ENCODE assay signal across 14 cellular contexts in genomic region chr21:43815107-43815742, GRCh38. TPM values are rescaled to one million over a fixed set of nuclear protein-coding genes. Genes with fewer than 3 reads are reported as not detected.
DNase-seq lines count a peak whose midpoint lies in the region; ATAC-seq and TF ChIP-seq lines count a peak whose summit lies in the region.
"Had no signal": no experiment of that assay in that cellular context is flagged by ENCODE, and none has a peak within 500 bp of the region (broad histone marks: within the 10 kb centered on the region; RNA-seq: fewer than 3 reads in every experiment).

No MANE protein-coding gene starts in this region.

- H3K36me3 Mint-ChIP-seq in activated CD8-positive, alpha-beta T cell treated with anti-CD3 and anti-CD28 coated beads for 36 hours (ENCODE audit: low read depth): peaks cover 5% of the 10 kb centered on the region

- CTCF ChIA-PET in activated CD8-positive, alpha-beta T cell treated with anti-CD3 and anti-CD28 coated beads for 36 hours (lab: Charles Lee): no interaction called here

- no peak overlapping the region for H3K4me3 Mint-ChIP-seq in activated CD8-positive, alpha-beta T cell treated with anti-CD3 and anti-CD28 coated beads for 36 hours
- H3K4me3 Mint-ChIP-seq: B cell had no signal

- H3K27me3 Mint-ChIP-seq in activated CD8-positive, alpha-beta T cell treated with anti-CD3 and anti-CD28 coated beads for 36 hours: no peaks in the 10 kb centered on the region

- ATAC-seq in GM19455 (IDR thresholded peaks at IDR 0.05; ENCODE audit: unreplicated experiment) (no peak), HG02870 (IDR thresholded peaks at IDR 0.05; ENCODE audit: unreplicated experiment) (no peak), HG03175 (IDR thresholded peaks at IDR 0.05; ENCODE audit: unreplicated experiment) (no peak)
- no peak for ATAC-seq in activated CD8-positive, alpha-beta T cell treated with anti-CD3 and anti-CD28 coated beads for 36 hours

- H3K9me3 ChIP-seq in ES-I3 (ENCODE audit: control insufficient read depth, insufficient read depth, low read length): no peaks in the 10 kb centered on the region; the same call in 1 of the 2 replicates
- H3K9me3 ChIP-seq: colonic mucosa, thyroid gland had no signal

- H3K36me3 ChIP-seq in ES-I3 (ENCODE audit: insufficient read depth, low read length): no peaks in the 10 kb centered on the region
- H3K36me3 ChIP-seq: colonic mucosa, Peyer's patch, thyroid gland had no signal

- peaks cover 4% of the 10 kb centered on the region for H3K9me3 Mint-ChIP-seq in activated CD8-positive, alpha-beta T cell treated with anti-CD3 and anti-CD28 coated beads for 36 hours

- DNase-seq in NCI-H748 (lab: John Stamatoyannopoulos, UW; ENCODE audit: unreplicated experiment): peak; percentile 77
- peak; percentile 49 for DNase-seq in germinal center (ENCODE audit: low spot score)
- no peak for DNase-seq in activated CD8-positive, alpha-beta T cell treated with anti-CD3 and anti-CD28 coated beads for 36 hours
- DNase-seq: colonic mucosa, DMS79, Peyer's patch, SW 1271, thyroid gland had no signal

- no peak overlapping the region for H3K27ac Mint-ChIP-seq in activated CD8-positive, alpha-beta T cell treated with anti-CD3 and anti-CD28 coated beads for 36 hours
- H3K27ac Mint-ChIP-seq: B cell had no signal

- peak overlapping the region; percentile 61 for H3K27ac ChIP-seq in 22Rv1
- H3K27ac ChIP-seq: colonic mucosa, Peyer's patch, thyroid gland had no signal

- no peak for TF ChIP-seq CTCF in 22Rv1 (IDR thresholded peaks at IDR 0.05)
- no peak for TF ChIP-seq CTCF in activated CD8-positive, alpha-beta T cell treated with anti-CD3 and anti-CD28 coated beads for 36 hours (IDR thresholded peaks at IDR 0.05)

- intact Hi-C loops in activated CD8-positive, alpha-beta T cell treated with anti-CD3 and anti-CD28 coated beads for 36 hours (cut with micrococcal nuclease): loop anchor here (10.0 kb wide), 1 partner anchor 120 kb away; no protein-coding TSS in a partner anchor

- peaks cover 21% of the 10 kb centered on the region; the same call in 1 of the 2 replicates for H3K4me1 ChIP-seq in ES-I3 (ENCODE audit: insufficient read depth, low read length)

- peak overlapping the region; percentile 15; the same call in 1 of the 2 replicates for H3K9ac ChIP-seq in ES-I3 (ENCODE audit: low read depth, low read length)

- H3K4me1 Mint-ChIP-seq in activated CD8-positive, alpha-beta T cell treated with anti-CD3 and anti-CD28 coated beads for 36 hours (ENCODE audit: low read depth): peaks cover 6% of the 10 kb centered on the region

- POLR2A ChIA-PET in activated CD8-positive, alpha-beta T cell treated with anti-CD3 and anti-CD28 coated beads for 36 hours (lab: Charles Lee): no interaction called here

RNA-seq across cellular contexts. Expression of gene RRP1, which starts 25.8 kb away (rescaled TPM):
- 10 to 100 TPM; 61.1 to 62.9 TPM for total RNA-seq in activated CD8-positive, alpha-beta T cell treated with anti-CD3 and anti-CD28 coated beads for 36 hours

RNA-seq across cellular contexts. Expression of gene CSTB, which starts 39.1 kb away (rescaled TPM):
- total RNA-seq in activated CD8-positive, alpha-beta T cell treated with anti-CD3 and anti-CD28 coated beads for 36 hours: 10 to 100 TPM; 18.6 to 20.7 TPM

RNA-seq across cellular contexts. Expression of gene AGPAT3, which starts 49.8 kb away (rescaled TPM):
- total RNA-seq in activated CD8-positive, alpha-beta T cell treated with anti-CD3 and anti-CD28 coated beads for 36 hours: 10 to 100 TPM; 59.3 to 62.2 TPM
